8 cellular contexts compared by ENCODE assay signal in the genomic region with DNA sequence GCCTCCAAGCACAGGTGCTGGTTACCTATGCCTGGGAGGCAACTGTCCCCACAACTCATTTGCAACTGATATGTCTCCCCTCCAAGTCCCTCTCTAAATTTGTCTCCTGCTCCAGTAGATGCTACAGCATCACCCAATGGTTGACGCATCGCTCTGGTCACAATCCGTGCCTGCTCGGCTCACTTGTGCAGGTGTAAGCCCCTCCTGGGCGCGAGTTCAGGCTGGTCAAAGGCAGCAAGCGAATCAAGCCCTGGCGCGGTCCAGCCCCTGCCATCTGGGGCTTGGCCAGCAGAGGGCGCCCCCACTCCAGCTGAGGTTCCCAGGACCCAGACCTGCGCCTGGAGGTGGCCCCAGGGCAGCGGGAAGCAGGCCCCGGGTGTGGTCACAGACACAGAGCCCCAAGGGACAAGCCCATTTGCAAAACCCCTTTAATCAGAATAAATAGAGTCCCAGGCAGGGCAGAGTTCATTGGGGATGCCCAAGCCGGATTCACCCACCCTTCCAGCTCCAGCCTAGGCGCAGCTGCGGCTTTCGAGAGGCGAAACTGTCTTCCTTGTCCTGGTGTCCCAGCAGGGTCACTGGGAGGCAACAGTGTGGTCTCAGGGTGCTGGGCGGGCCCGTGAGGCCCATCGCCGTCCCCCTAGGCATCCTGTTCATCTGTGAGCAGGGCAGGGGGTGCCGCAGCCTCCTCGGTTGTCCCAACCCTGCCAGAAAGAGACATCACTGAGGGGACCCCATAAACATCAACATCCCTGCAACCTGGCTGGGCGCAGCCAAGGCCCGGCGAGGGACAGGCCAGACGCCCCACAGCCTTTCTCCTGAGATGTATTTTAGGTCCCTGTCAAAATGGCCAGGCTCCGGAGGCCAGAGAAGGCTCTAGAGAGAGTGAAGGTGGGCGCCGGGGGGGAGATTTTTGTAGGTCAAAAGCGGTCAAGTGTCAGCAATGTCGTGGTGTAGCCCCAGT. TPM values are rescaled to one million over a fixed set of nuclear protein-coding genes. Genes with fewer than 3 reads are reported as not detected.
DNase-seq lines count a peak whose midpoint lies in the region; ATAC-seq and TF ChIP-seq lines count a peak whose summit lies in the region.

No MANE protein-coding gene starts in this region.

- peaks cover 80% of the 10 kb centered on the region for H3K36me3 Mint-ChIP-seq in activated T-helper 17 cell treated with anti-CD3 and anti-CD28 coated beads, Interleukin-2, amount 50 U/mL, for 72 hours (ENCODE audit: low read depth)

- H3K9me3 ChIP-seq in Panc1 (ENCODE audit: control insufficient read depth, insufficient read depth, low read depth, low read length): no peaks in the 10 kb centered on the region
- no peaks in the 10 kb centered on the region for H3K9me3 ChIP-seq in upper lobe of right lung

- H3K4me3 Mint-ChIP-seq in activated T-helper 17 cell treated with anti-CD3 and anti-CD28 coated beads, Interleukin-2, amount 50 U/mL, for 72 hours: peak overlapping the region; percentile 69

- H3K27ac Mint-ChIP-seq in activated T-helper 17 cell treated with anti-CD3 and anti-CD28 coated beads, Interleukin-2, amount 50 U/mL, for 72 hours: peak overlapping the region; percentile 82

- H3K27me3 ChIP-seq in Panc1 (ENCODE audit: control insufficient read depth, insufficient read depth, low read length): no peaks in the 10 kb centered on the region
- H3K27me3 ChIP-seq in upper lobe of right lung: no peaks in the 10 kb centered on the region

- no peaks in the 10 kb centered on the region; the same call in 1 of the 2 replicates for H3K4me1 ChIP-seq in Panc1 (ENCODE audit: control insufficient read depth, insufficient read depth, low read length)
- H3K4me1 ChIP-seq in upper lobe of right lung: peaks cover 6% of the 10 kb centered on the region

- peaks cover 19% of the 10 kb centered on the region for H3K4me1 Mint-ChIP-seq in activated T-helper 17 cell treated with anti-CD3 and anti-CD28 coated beads, Interleukin-2, amount 50 U/mL, for 72 hours

- intact Hi-C loops in Panc1 (cut with micrococcal nuclease; ENCODE audit: unreplicated experiment): loop anchor here (5.0 kb wide), 1 partner anchor 65 kb away; no protein-coding TSS in a partner anchor
- intact Hi-C loops in upper lobe of right lung (cut with DNase I): loop anchor here (10.0 kb wide), 1 partner anchor 62 kb away; no protein-coding TSS in a partner anchor

- H3K4me3 ChIP-seq in Panc1 (ENCODE audit: low read depth in 2 of 2, low read length in 2 of 2) (no peak overlapping the region), fibroblast of pulmonary artery (replicated peaks; ENCODE audit: low read depth, low read length) (no peak overlapping the region), upper lobe of right lung (no peak overlapping the region)

- TF ChIP-seq CTCF in Panc1 (IDR thresholded peaks at IDR 0.05): peak; percentile 99
- peak; percentile 85 for TF ChIP-seq CTCF in fibroblast of pulmonary artery (IDR thresholded peaks at IDR 0.05; ENCODE audit: low read length, missing control alignments)
- TF ChIP-seq CTCF in upper lobe of right lung (IDR thresholded peaks at IDR 0.05): peak; percentile 100

- POLR2A ChIA-PET in Panc1 (lab: Charles Lee): no interaction called here

- H3K36me3 ChIP-seq in Panc1 (ENCODE audit: control insufficient read depth, insufficient read depth, low read length) (no peaks in the 10 kb centered on the region), upper lobe of right lung (peaks cover 50% of the 10 kb centered on the region)

- ATAC-seq in HG03280 (IDR thresholded peaks at IDR 0.05; ENCODE audit: unreplicated experiment) (peak; percentile 62), Panc1 (peak; percentile 90), upper lobe of right lung (peak; percentile 87), GM21447 (IDR thresholded peaks at IDR 0.05; ENCODE audit: unreplicated experiment) (no peak)
- peak; percentile 46 for ATAC-seq in activated T-helper 17 cell treated with anti-CD3 and anti-CD28 coated beads, Interleukin-2, amount 50 U/mL, for 72 hours (replicated peaks)

- no peaks in the 10 kb centered on the region for H3K9me3 Mint-ChIP-seq in activated T-helper 17 cell treated with anti-CD3 and anti-CD28 coated beads, Interleukin-2, amount 50 U/mL, for 72 hours

- in situ Hi-C loops in Panc1 (cut with HindIII; ENCODE audit: low pct_unique_long_range_greater_than_20kb, low sequenced_read_pairs): no loop called here

- CTCF ChIA-PET in Panc1 (lab: Charles Lee): interaction anchor here (0.6 kb wide), 2 partner anchors 68 to 77 kb away, joined by 4 read pairs; no protein-coding TSS in a partner anchor

- H3K27ac ChIP-seq in Panc1 (ENCODE audit: low read length): no peak overlapping the region
- H3K27ac ChIP-seq in upper lobe of right lung: peak overlapping the region; percentile 11

- DNase-seq in EL (peak; percentile 59), Panc1 (ENCODE audit: low read depth, low spot score) (no peak), fibroblast of pulmonary artery (ENCODE audit: low read depth) (peak; percentile 56), nucleus accumbens (lab: John Stamatoyannopoulos, UW) (peak in 49 of 56 donors; percentile 35 to 88 (median 66)), upper lobe of right lung (peak; percentile 89)

- H3K27me3 Mint-ChIP-seq in activated T-helper 17 cell treated with anti-CD3 and anti-CD28 coated beads, Interleukin-2, amount 50 U/mL, for 72 hours: no peaks in the 10 kb centered on the region

- BruUV-seq in Panc1 (replicated peaks; lab: Mats Ljungman, UMichigan): no TSS peak

RNA-seq across cellular contexts. Expression of a gene that starts 15.8 kb away (rescaled TPM):
- total RNA-seq in Panc1 (2021; ENCODE audit: unreplicated experiment) (58.0 TPM), upper lobe of right lung (176 TPM)
- polyA plus RNA-seq in Panc1 (2012; ENCODE audit: insufficient read length): 55.7 TPM
- total RNA-seq in activated T-helper 17 cell treated with anti-CD3 and anti-CD28 coated beads, Interleukin-2, amount 50 U/mL, for 72 hours: 100 to 1,000 TPM; 165 to 351 TPM

RNA-seq across cellular contexts. Expression of a gene that starts 17.8 kb away (rescaled TPM):
- total RNA-seq in Panc1 (2021; ENCODE audit: unreplicated experiment) (1.4 TPM), upper lobe of right lung (26.6 TPM)
- polyA plus RNA-seq in Panc1 (2012; ENCODE audit: insufficient read length): 1.5 TPM
- total RNA-seq in activated T-helper 17 cell treated with anti-CD3 and anti-CD28 coated beads, Interleukin-2, amount 50 U/mL, for 72 hours: 100 to 1,000 TPM; 126 to 250 TPM

RNA-seq across cellular contexts. Expression of a gene that starts 33.4 kb away (rescaled TPM):
- 0.67 TPM for total RNA-seq in Panc1 (2021; ENCODE audit: unreplicated experiment)
- not detected for polyA plus RNA-seq in Panc1 (2012; ENCODE audit: insufficient read length)
- total RNA-seq in activated T-helper 17 cell treated with anti-CD3 and anti-CD28 coated beads, Interleukin-2, amount 50 U/mL, for 72 hours: under 1 TPM; 0.67 to 0.82 TPM
- not detected for total RNA-seq in upper lobe of right lung

RNA-seq across cellular contexts. Expression of a gene that starts 55.6 kb away (rescaled TPM):
- total RNA-seq in Panc1 (2021; ENCODE audit: unreplicated experiment): 204 TPM
- 313 TPM for polyA plus RNA-seq in Panc1 (2012; ENCODE audit: insufficient read length)
- 100 to 1,000 TPM in 1 of 2 donors, 10 to 100 TPM in 1; 90.4 to 118 TPM for total RNA-seq in activated T-helper 17 cell treated with anti-CD3 and anti-CD28 coated beads, Interleukin-2, amount 50 U/mL, for 72 hours
- 206 TPM for total RNA-seq in upper lobe of right lung

Comparison
In these comparisons a context has a peak if more than half of its experiments do, and no peak if none do; other contexts are left out.
1. RNA of a gene that starts 17.8 kb away (total RNA-seq): 126 to 250 TPM in activated T-helper 17 cell treated with anti-CD3 and anti-CD28 coated beads, Interleukin-2, amount 50 U/mL, for 72 hours and 26.6 TPM in upper lobe of right lung (single experiment); 1.4 TPM in Panc1 (single experiment); every median in the first group is over 10 times any median in the second.
2. Peak in every context shown above with its lines, with median percentiles within 50 percentile points of each other: CTCF ChIP-seq.